In the genomic region with DNA sequence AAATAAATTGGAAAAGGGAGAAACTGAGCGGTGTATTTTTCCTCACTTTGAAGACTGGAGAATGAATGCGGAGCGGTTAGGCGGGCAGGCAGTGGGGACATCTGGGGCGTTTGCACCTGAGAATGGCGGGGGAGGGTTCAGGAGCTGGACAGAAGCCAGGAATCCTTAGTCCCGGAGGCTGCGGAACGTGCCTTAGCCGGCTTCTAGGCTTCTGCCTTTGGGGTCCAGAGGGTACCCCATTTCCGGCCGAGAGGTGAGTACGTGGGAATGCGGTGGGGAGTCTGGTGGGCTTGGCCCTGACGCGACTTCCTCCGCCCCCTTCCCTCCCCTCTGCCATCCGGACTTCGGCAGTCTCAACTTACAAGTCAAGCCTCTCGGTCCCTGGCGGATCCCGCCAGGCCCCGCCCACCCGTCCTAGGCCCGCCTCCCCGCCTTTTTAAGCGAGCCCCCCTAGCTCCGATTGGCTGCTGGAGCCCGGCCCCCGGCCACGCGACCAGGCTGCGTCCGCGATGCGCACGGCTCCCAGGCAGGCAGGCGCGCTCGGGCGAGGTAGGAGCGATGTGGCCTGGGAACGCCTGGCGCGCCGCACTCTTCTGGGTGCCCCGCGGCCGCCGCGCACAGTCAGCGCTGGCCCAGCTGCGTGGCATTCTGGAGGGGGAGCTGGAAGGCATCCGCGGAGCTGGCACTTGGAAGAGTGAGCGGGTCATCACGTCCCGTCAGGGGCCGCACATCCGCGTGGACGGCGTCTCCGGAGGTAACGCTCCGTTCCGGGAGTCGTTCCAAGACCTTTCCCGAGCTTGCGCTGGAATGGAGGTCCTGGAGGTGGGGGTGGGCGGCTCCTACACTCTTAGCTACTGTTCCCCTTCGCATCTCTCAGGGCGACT, we compare ENCODE assay signal across 8 cellular contexts. TPM values are rescaled to one million over a fixed set of nuclear protein-coding genes. Genes with fewer than 3 reads are reported as not detected.
DNase-seq lines count a peak whose midpoint lies in the region; ATAC-seq lines count a peak whose summit lies in the region.

Gene GCAT, plus strand, starts transcription at position 525 of the 884 bp plus-strand sequence. Its CDS starts 34 bp downstream, at position 559.

- ATAC-seq in HG03439 (IDR thresholded peaks at IDR 0.05; ENCODE audit: unreplicated experiment) (peak; percentile 75), left lobe of liver (peak; percentile 81)

- peak; percentile 99 for DNase-seq in AG20443 (ENCODE audit: low spot score)
- DNase-seq in GM19238 (ENCODE audit: insufficient read length, low spot score), result peak; percentile 98
- DNase-seq in NCI-H748 (lab: John Stamatoyannopoulos, UW; ENCODE audit: unreplicated experiment), result peak; percentile 93
- DNase-seq in activated CD4-positive, alpha-beta T cell treated with anti-CD3 and anti-CD28 coated beads, Interleukin-2, amount 50 U/mL, for 1 hour, result peak; percentile 80
- DNase-seq in dedifferentiated amniotic fluid mesenchymal stem cell (ENCODE audit: extremely low spot score), result peak; percentile 92
- DNase-seq in left lobe of liver (ENCODE audit: low spot score), result peak; percentile 97
- DNase-seq in stimulated activated CD4-positive, alpha-beta T cell treated with anti-CD3 and anti-CD28 coated beads, Interleukin-1b, Interleukin-23, amount 100 ng/mL, for 48 hours, result peak; percentile 91

RNA-seq across cellular contexts. Expression of gene GCAT, which starts in this region (rescaled TPM):
- total RNA-seq in left lobe of liver, result 49.6 TPM

Comparison
In these comparisons a context has a peak if more than half of its experiments do, and no peak if none do; other contexts are left out.
1. Peak in every context shown above with its lines: DNase-seq and ATAC-seq.